ENCODE assay signal across 11 cellular contexts in genomic region chr2:40095003-40095402, GRCh38.
A peak's percentile ranks its signal among the peaks of the same experiment; 100 is the strongest.
DNase-seq lines count a peak whose midpoint lies in the region; ATAC-seq, FAIRE-seq and TF ChIP-seq lines count a peak whose summit lies in the region.
"Had no signal": no experiment of that assay in that cellular context is flagged by ENCODE, and none has a peak within 500 bp of the region (broad histone marks: within the 10 kb centered on the region; RNA-seq: fewer than 3 reads in every experiment).

No MANE protein-coding gene starts in this region.

- H3K36me3 ChIP-seq in pancreas (no peaks in the 10 kb centered on the region), Peyer's patch (no peaks in the 10 kb centered on the region)

- WGBS in pancreas, 2 donors = 55 to 61% methylated on average over 3 of the region's 3 CpGs

- H3K27ac ChIP-seq in pancreas = no peak overlapping the region
- no peak overlapping the region for H3K27ac ChIP-seq in Peyer's patch

- FAIRE-seq in pancreas (lab: Jason Lieb, UNC) = no peak

- ATAC-seq in GM21447 (IDR thresholded peaks at IDR 0.05; ENCODE audit: unreplicated experiment) (no peak), pancreas (no peak), GM19463 (IDR thresholded peaks at IDR 0.05; ENCODE audit: unreplicated experiment) (no peak)
- ATAC-seq: activated CD8-positive, alpha-beta T cell treated with anti-CD3 and anti-CD28 coated beads, Interleukin-2, amount 10 ng/mL, durations not matched to agents 7 days and 5 days had no signal

- H3K27me3 ChIP-seq in pancreas (no peaks in the 10 kb centered on the region), Peyer's patch (no peaks in the 10 kb centered on the region)

- DNase-seq in COLO829 (ENCODE audit: low spot score) = peak; percentile 22
- peak; percentile 17 for DNase-seq in HPDE6-E6E7 (ENCODE audit: extremely low spot score)
- DNase-seq in astrocyte of the hippocampus (ENCODE audit: low read depth, low spot score) = peak; percentile 74
- DNase-seq in medulla oblongata (ENCODE audit: extremely low spot score) = peak; percentile 7
- no peak for DNase-seq in pancreas
- DNase-seq in Peyer's patch = no peak
- DNase-seq: activated CD8-positive, alpha-beta T cell treated with anti-CD3 and anti-CD28 coated beads, Interleukin-2, amount 10 ng/mL, durations not matched to agents 7 days and 5 days; activated naive CD8-positive, alpha-beta T cell treated with anti-CD3 and anti-CD28 coated beads for 36 hours; T-helper 1 cell had no signal

- H3K4me3 ChIP-seq in pancreas (no peak overlapping the region), Peyer's patch (no peak overlapping the region)

- no peaks in the 10 kb centered on the region for H3K4me1 ChIP-seq in pancreas
- no peaks in the 10 kb centered on the region for H3K4me1 ChIP-seq in Peyer's patch

- H3K9me3 ChIP-seq in pancreas (no peaks in the 10 kb centered on the region), Peyer's patch (no peaks in the 10 kb centered on the region)

- TF ChIP-seq POLR2A in Peyer's patch (IDR thresholded peaks at IDR 0.05) = no peak

- TF ChIP-seq CTCF in pancreas (IDR thresholded peaks at IDR 0.05) = no peak
- no peak for TF ChIP-seq CTCF in Peyer's patch (IDR thresholded peaks at IDR 0.05)

- intact Hi-C loops in pancreas (cut with DNase I) = no loop called here

Comparison
In these comparisons a context has a peak if more than half of its experiments do, and no peak if none do; other contexts are left out.
1. DNase-seq: peak in COLO829 (single experiment), HPDE6-E6E7 (single experiment), astrocyte of the hippocampus (single experiment) and medulla oblongata (single experiment); none in pancreas (0 of 6) and Peyer's patch (0 of 3).